Comparison of ENCODE assay signal across 27 cellular contexts in the genomic region with DNA sequence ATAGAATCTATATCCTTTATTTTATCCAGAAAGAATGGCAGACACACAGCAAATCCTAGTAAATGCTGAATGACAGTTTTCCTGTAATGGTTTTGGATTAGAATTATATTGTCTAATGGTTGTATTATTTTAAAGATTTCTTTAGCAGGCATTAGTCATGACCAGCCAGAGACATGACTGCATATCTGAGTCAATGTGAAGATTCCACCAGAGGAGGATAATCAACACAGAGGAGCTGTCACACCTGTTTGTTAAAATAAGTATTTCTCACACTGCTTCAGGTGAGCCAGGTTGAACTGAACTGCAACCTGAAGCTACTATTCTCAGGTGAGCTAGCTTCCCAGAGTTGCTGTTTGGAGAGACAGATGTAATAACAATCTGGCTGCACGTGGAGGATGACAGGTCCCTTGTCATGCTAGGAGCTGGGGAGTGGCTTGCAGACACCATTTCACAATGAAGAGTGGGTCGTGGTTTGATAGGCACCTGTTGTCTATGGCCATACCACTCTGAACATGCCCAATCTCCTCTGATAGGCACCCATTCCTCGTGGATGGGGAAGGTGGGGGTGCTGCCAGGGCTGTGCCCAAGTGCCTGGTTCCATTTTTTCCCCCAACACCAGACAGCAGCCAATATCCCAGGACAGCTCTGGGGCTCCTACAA.
DNase-seq lines count a peak whose midpoint lies in the region; ATAC-seq, FAIRE-seq and TF ChIP-seq lines count a peak whose summit lies in the region.
"Had no signal": no experiment of that assay in that cellular context is flagged by ENCODE, and none has a peak within 500 bp of the region (broad histone marks: within the 10 kb centered on the region; RNA-seq: fewer than 3 reads in every experiment).

No MANE protein-coding gene starts in this region.

- no peaks in the 10 kb centered on the region for H3K27me3 ChIP-seq in IMR-90 (ENCODE audit: control insufficient read depth, insufficient read depth, low read length)
- H3K27me3 ChIP-seq in bronchial epithelial cell (ENCODE audit: control insufficient read depth, insufficient read depth, low read length): no peaks in the 10 kb centered on the region
- peaks cover 0 to 27% of the 10 kb centered on the region in 2 experiments for H3K27me3 ChIP-seq in mesenchymal stem cell (ENCODE audit: control insufficient read depth in 1 of 2, insufficient read depth in 1 of 2, low read length in 2 of 2)
- peaks cover 0 to 5% (median 2%) of the 10 kb centered on the region in 4 donors for H3K27me3 ChIP-seq in pancreas
- H3K27me3 ChIP-seq: adrenal gland, neural progenitor cell, upper lobe of right lung had no signal

- BruUV-seq in IMR-90 (replicated peaks; lab: Mats Ljungman, UMichigan): no TSS peak

- no peak overlapping the region for H4K91ac ChIP-seq in IMR-90 (ENCODE audit: insufficient read depth, low read depth, low read length)
- no peak overlapping the region for H4K91ac ChIP-seq in mesenchymal stem cell (ENCODE audit: low read length)

- DNase-seq in ELR (ENCODE audit: low read depth) (peak; percentile 49), IMR-90 (peak; percentile 45), bronchial epithelial cell (ENCODE audit: low read depth) (peak; percentile 33), mesenchymal stem cell (no peak), pancreas (no peak), Right ventricle myocardium inferior (ENCODE audit: missing footprints) (no peak)
- no peak for DNase-seq in effector memory CD8-positive, alpha-beta T cell
- DNase-seq: activated CD4-positive, alpha-beta T cell treated with anti-CD3 and anti-CD28 coated beads for 48 hours; activated T-cell treated with anti-CD3 and anti-CD28 coated beads, Interleukin-2, amount 50 U/mL, for 24 hours; adrenal gland; C1 segment of cervical spinal cord; DMS79 treated with DMSO at 0.1 percent for 48 hours; effector CD4-positive, alpha-beta T cell; heart right ventricle; left cardiac atrium; NCI-H2029 treated with DMSO at 0.1 percent for 48 hours; NCI-H446; PC-9; SHP77 treated with DMSO at 0.1 percent for 48 hours; stimulated activated CD4-positive, alpha-beta T cell treated with anti-CD3 and anti-CD28 coated beads, Interleukin-4, amount 100 ng/mL, for 24 hours; stimulated activated naive B cell treated with anti-CD40 and anti-IgM and Interleukin-4, amounts not matched to agents 10 μg/mL and 1 μg/mL and 100 μg/mL, for 72 hours; upper lobe of right lung had no signal

- H3K4me3 ChIP-seq in IMR-90 (ENCODE audit: insufficient read depth, low read depth, low read length) (no peak overlapping the region), bronchial epithelial cell (ENCODE audit: low read depth, low read length) (no peak overlapping the region), mesenchymal stem cell (ENCODE audit: insufficient read depth in 1 of 2, low read depth in 1 of 2, low read length in 2 of 2) (no peak overlapping the region), pancreas (no peak overlapping the region)
- H3K4me3 ChIP-seq: adrenal gland, heart right ventricle, neural progenitor cell, PC-9, upper lobe of right lung had no signal

- no peaks in the 10 kb centered on the region for H3K36me3 ChIP-seq in IMR-90 (ENCODE audit: control insufficient read depth, insufficient read depth, low read length)
- no peaks in the 10 kb centered on the region for H3K36me3 ChIP-seq in bronchial epithelial cell (ENCODE audit: control insufficient read depth, insufficient read depth, low read length)
- no peaks in the 10 kb centered on the region for H3K36me3 ChIP-seq in mesenchymal stem cell (ENCODE audit: control insufficient read depth in 1 of 2, insufficient read depth in 2 of 2, low read depth in 1 of 2, low read length in 2 of 2)
- no peaks in the 10 kb centered on the region for H3K36me3 ChIP-seq in pancreas
- H3K36me3 ChIP-seq: adrenal gland, heart right ventricle, neural progenitor cell, upper lobe of right lung had no signal

- dilution Hi-C loops in IMR-90 (cut with HindIII; ENCODE audit: low sequenced_read_pairs, unreplicated experiment): no loop called here

- no peak for TF ChIP-seq POLR2A in IMR-90 (IDR thresholded peaks at IDR 0.05; ENCODE audit: low read depth, low read length)

- ATAC-seq in IMR-90 (ENCODE audit: low read depth) (peak; percentile 52), pancreas (no peak), Right ventricle myocardium inferior (no peak)
- ATAC-seq in effector memory CD8-positive, alpha-beta T cell (replicated peaks): no peak
- ATAC-seq: heart right ventricle; left cardiac atrium; sciatic nerve; stimulated activated naive B cell treated with anti-CD40 and anti-IgM and Interleukin-4, amounts not matched to agents 10 μg/mL and 1 μg/mL and 100 μg/mL, for 72 hours; upper lobe of right lung had no signal

- no peak overlapping the region for H3K23ac ChIP-seq in IMR-90 (ENCODE audit: low read depth, low read length)
- H3K23ac ChIP-seq in mesenchymal stem cell (ENCODE audit: low read length in 2 of 2): no peak overlapping the region

- no peak overlapping the region for H2BK5ac ChIP-seq in IMR-90 (ENCODE audit: low read depth, low read length, poor library complexity, severe bottlenecking)
- H2BK5ac ChIP-seq in mesenchymal stem cell (ENCODE audit: low read depth, low read length, poor library complexity, severe bottlenecking): no peak overlapping the region

- H2BK12ac ChIP-seq in mesenchymal stem cell (ENCODE audit: low read length in 2 of 2): no peak overlapping the region

- H3K36me3 Mint-ChIP-seq in effector memory CD8-positive, alpha-beta T cell (ENCODE audit: insufficient read depth): no peaks in the 10 kb centered on the region
- H3K36me3 Mint-ChIP-seq: brain; stimulated activated naive B cell treated with anti-CD40 and anti-IgM and Interleukin-4, amounts not matched to agents 10 μg/mL and 1 μg/mL and 100 μg/mL, for 72 hours had no signal

- H2AK5ac ChIP-seq in IMR-90 (ENCODE audit: low read depth, low read length): peak overlapping the region; percentile 64; the same call in 1 of the 2 replicates
- H2AK5ac ChIP-seq in mesenchymal stem cell (ENCODE audit: low read length, severe bottlenecking): peak overlapping the region; percentile 5

- no peak overlapping the region for H2BK20ac ChIP-seq in IMR-90 (ENCODE audit: low read depth, low read length)

- H3K4ac ChIP-seq in IMR-90 (ENCODE audit: low read depth, low read length): no peak overlapping the region; the same call in 1 of the 2 replicates
- H3K4ac ChIP-seq in mesenchymal stem cell (ENCODE audit: low read depth in 1 of 2, low read length in 2 of 2): no peak overlapping the region

- no peak overlapping the region for H3K56ac ChIP-seq in IMR-90 (ENCODE audit: extremely low read depth, insufficient read depth, low read length)

- no peak for FAIRE-seq in bronchial epithelial cell (lab: Jason Lieb, UNC)
- FAIRE-seq in pancreas (lab: Jason Lieb, UNC): no peak

- H4K5ac ChIP-seq in IMR-90 (ENCODE audit: low read depth, low read length): no peak overlapping the region

- no peak for TF ChIP-seq RAD21 in IMR-90 (IDR thresholded peaks at IDR 0.05; ENCODE audit: low read length)

- H3K18ac ChIP-seq in IMR-90 (ENCODE audit: low read depth, low read length) (no peak overlapping the region), mesenchymal stem cell (ENCODE audit: low read depth in 1 of 2, low read length in 2 of 2) (no peak overlapping the region)

- H3K4me1 Mint-ChIP-seq in effector memory CD8-positive, alpha-beta T cell (ENCODE audit: low read depth in 2 of 2): no peaks in the 10 kb centered on the region
- H3K4me1 Mint-ChIP-seq: stimulated activated naive B cell treated with anti-CD40 and anti-IgM and Interleukin-4, amounts not matched to agents 10 μg/mL and 1 μg/mL and 100 μg/mL, for 72 hours had no signal

- intact Hi-C loops in IMR-90 (cut with micrococcal nuclease): no loop called here
- intact Hi-C loops in pancreas (cut with DNase I): no loop called here
- intact Hi-C loops in Right ventricle myocardium inferior (cut with DNase I): no loop called here

- POLR2A ChIA-PET in IMR-90 (lab: Charles Lee; ENCODE audit: unreplicated experiment): no interaction called here

- 0 out of 3 replicates have a peak overlapping the region, but pooled peaks have one; percentile 20 for H2BK15ac ChIP-seq in IMR-90 (ENCODE audit: low read depth, low read length)
- H2BK15ac ChIP-seq in mesenchymal stem cell (ENCODE audit: low read depth, poor library complexity, severe bottlenecking): no peak overlapping the region

- no peak overlapping the region for H3K27ac Mint-ChIP-seq in effector memory CD8-positive, alpha-beta T cell
- H3K27ac Mint-ChIP-seq: activated T-cell treated with anti-CD3 and anti-CD28 coated beads, Interleukin-2, amount 50 U/mL, for 24 hours; brain; progenitor cell of endocrine pancreas; stimulated activated naive B cell treated with anti-CD40 and anti-IgM and Interleukin-4, amounts not matched to agents 10 μg/mL and 1 μg/mL and 100 μg/mL, for 72 hours had no signal

- H3K9ac ChIP-seq in IMR-90 (ENCODE audit: low read depth, low read length) (no peak overlapping the region), mesenchymal stem cell (ENCODE audit: low read length) (no peak overlapping the region)
- H3K9ac ChIP-seq: neural progenitor cell had no signal

- H3K4me2 ChIP-seq in IMR-90 (ENCODE audit: low read depth, low read length) (no peak overlapping the region), mesenchymal stem cell (ENCODE audit: low read length, poor library complexity, severe bottlenecking) (no peak overlapping the region)
- H3K4me2 ChIP-seq: neural progenitor cell, PC-9 had no signal

- WGBS in IMR-90 (ENCODE audit: extremely low coverage in 2 of 2, insufficient read length in 1 of 2), 2 experiments: 60% methylated on average over 1 of the region's 3 CpGs; no CpG with 5 or more reads in 1 of the 2 experiments
- WGBS in mesenchymal stem cell: 70% methylated on average over 3 of the region's 3 CpGs
- WGBS in pancreas, 2 donors: 25 to 35% methylated on average over 3 of the region's 3 CpGs

- H3K79me1 ChIP-seq in IMR-90 (ENCODE audit: low read depth in 1 of 2, low read length in 2 of 2): no peaks in the 10 kb centered on the region
- H3K79me1 ChIP-seq in mesenchymal stem cell (replicated peaks; ENCODE audit: low read length, poor library complexity, severe bottlenecking): no peaks in the 10 kb centered on the region

- peaks cover 12 to 36% of the 10 kb centered on the region in 2 donors for H3K27me3 Mint-ChIP-seq in effector memory CD8-positive, alpha-beta T cell

- TF ChIP-seq CTCF in IMR-90 (conservative IDR thresholded peaks at IDR 0.05; ENCODE audit: low read depth, low read length) (no peak), bronchial epithelial cell (IDR thresholded peaks at IDR 0.05; ENCODE audit: insufficient read depth, low read length, severe bottlenecking) (no peak), pancreas (IDR thresholded peaks at IDR 0.05) (no peak)

- H2BK120ac ChIP-seq in IMR-90 (ENCODE audit: low read depth, low read length): no peak overlapping the region
- H2BK120ac ChIP-seq in mesenchymal stem cell (ENCODE audit: low read depth, low read length): no peak overlapping the region

- CTCF ChIA-PET in IMR-90 (lab: Yijun Ruan, JAX): no interaction called here

- in situ Hi-C loops in IMR-90 (cut with MboI; ENCODE audit: low sequenced_read_pairs): no loop called here

- H3K27ac ChIP-seq in IMR-90 (ENCODE audit: insufficient read depth, low read length) (no peak overlapping the region), mesenchymal stem cell (ENCODE audit: low read length, poor library complexity, severe bottlenecking) (no peak overlapping the region), pancreas (no peak overlapping the region)
- H3K27ac ChIP-seq: adrenal gland, heart right ventricle, neural progenitor cell, PC-9, upper lobe of right lung, VCaP had no signal

- no peak overlapping the region for H4K8ac ChIP-seq in IMR-90 (ENCODE audit: low read depth in 2 of 2, low read length in 2 of 2)
- H4K8ac ChIP-seq in mesenchymal stem cell (ENCODE audit: low read length): no peak overlapping the region

- no peaks in the 10 kb centered on the region for H3K9me3 ChIP-seq in IMR-90 (ENCODE audit: control insufficient read depth, insufficient read depth, low read length)
- no peaks in the 10 kb centered on the region for H3K9me3 ChIP-seq in mesenchymal stem cell (ENCODE audit: control insufficient read depth, low read length)
- H3K9me3 ChIP-seq in pancreas: no peaks in the 10 kb centered on the region
- H3K9me3 ChIP-seq: adrenal gland, heart right ventricle, upper lobe of right lung had no signal

- H4K20me1 ChIP-seq in IMR-90 (ENCODE audit: insufficient read depth, low read length): no peaks in the 10 kb centered on the region

- no peak overlapping the region for H2AK9ac ChIP-seq in IMR-90 (replicated peaks; ENCODE audit: low read depth, low read length, poor library complexity)

- peaks cover 5% of the 10 kb centered on the region; the same call in 1 of the 2 replicates for H3K9me1 ChIP-seq in IMR-90 (ENCODE audit: insufficient read depth, low read length)

- peaks cover 9% of the 10 kb centered on the region for H3K4me1 ChIP-seq in IMR-90 (ENCODE audit: control insufficient read depth, insufficient read depth, low read length)
- H3K4me1 ChIP-seq in mesenchymal stem cell (ENCODE audit: control insufficient read depth, insufficient read depth, low read depth, low read length): peaks cover 10% of the 10 kb centered on the region
- no peaks in the 10 kb centered on the region for H3K4me1 ChIP-seq in pancreas
- H3K4me1 ChIP-seq: adrenal gland, heart right ventricle, upper lobe of right lung had no signal

- H3K14ac ChIP-seq in IMR-90 (replicated peaks; ENCODE audit: low read depth, low read length) (no peak overlapping the region), mesenchymal stem cell (ENCODE audit: low read length in 2 of 2) (no peak overlapping the region)

- peak overlapping the region; percentile 54 for H2AFZ ChIP-seq in IMR-90 (replicated peaks; ENCODE audit: low read length, poor library complexity)
- H2AFZ ChIP-seq in mesenchymal stem cell (ENCODE audit: low read depth, low read length): no peak overlapping the region
- H2AFZ ChIP-seq: neural progenitor cell, PC-9 had no signal

- H3K4me3 Mint-ChIP-seq in effector memory CD8-positive, alpha-beta T cell: no peak overlapping the region
- H3K4me3 Mint-ChIP-seq: activated T-cell treated with anti-CD3 and anti-CD28 coated beads, Interleukin-2, amount 50 U/mL, for 24 hours; brain; neural progenitor cell; stimulated activated naive B cell treated with anti-CD40 and anti-IgM and Interleukin-4, amounts not matched to agents 10 μg/mL and 1 μg/mL and 100 μg/mL, for 72 hours had no signal

- H3K9me3 Mint-ChIP-seq in effector memory CD8-positive, alpha-beta T cell: peaks cover 0 to 10% of the 10 kb centered on the region in 2 donors
- H3K9me3 Mint-ChIP-seq: activated T-cell treated with anti-CD3 and anti-CD28 coated beads, Interleukin-2, amount 50 U/mL, for 24 hours had no signal

Comparison
In these comparisons a context has a peak if more than half of its experiments do, and no peak if none do; other contexts are left out.
1. DNase-seq: peak in ELR (single experiment), IMR-90 (single experiment) and bronchial epithelial cell (single experiment); none in mesenchymal stem cell (single experiment), pancreas (0 of 6), effector memory CD8-positive, alpha-beta T cell (0 of 3) and Right ventricle myocardium inferior (single experiment).